ENCODE assay signal across 8 cellular contexts in the genomic region with DNA sequence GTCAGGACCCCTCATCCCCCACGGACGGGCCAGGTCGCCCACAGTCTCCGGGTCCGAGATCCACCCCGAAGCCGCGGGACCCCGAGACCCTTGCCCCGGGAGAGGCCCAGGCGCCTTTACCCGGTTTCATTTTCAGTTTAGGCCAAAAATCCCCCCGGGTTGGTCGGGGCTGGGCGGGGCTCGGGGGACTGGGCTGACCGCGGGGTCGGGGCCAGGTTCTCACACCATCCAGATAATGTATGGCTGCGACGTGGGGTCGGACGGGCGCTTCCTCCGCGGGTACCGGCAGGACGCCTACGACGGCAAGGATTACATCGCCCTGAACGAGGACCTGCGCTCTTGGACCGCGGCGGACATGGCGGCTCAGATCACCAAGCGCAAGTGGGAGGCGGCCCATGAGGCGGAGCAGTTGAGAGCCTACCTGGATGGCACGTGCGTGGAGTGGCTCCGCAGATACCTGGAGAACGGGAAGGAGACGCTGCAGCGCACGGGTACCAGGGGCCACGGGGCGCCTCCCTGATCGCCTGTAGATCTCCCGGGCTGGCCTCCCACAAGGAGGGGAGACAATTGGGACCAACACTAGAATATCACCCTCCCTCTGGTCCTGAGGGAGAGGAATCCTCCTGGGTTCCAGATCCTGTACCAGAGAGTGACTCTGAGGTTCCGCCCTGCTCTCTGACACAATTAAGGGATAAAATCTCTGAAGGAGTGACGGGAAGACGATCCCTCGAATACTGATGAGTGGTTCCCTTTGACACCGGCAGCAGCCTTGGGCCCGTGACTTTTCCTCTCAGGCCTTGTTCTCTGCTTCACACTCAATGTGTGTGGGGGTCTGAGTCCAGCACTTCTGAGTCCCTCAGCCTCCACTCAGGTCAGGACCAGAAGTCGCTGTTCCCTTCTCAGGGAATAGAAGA.
DNase-seq lines count a peak whose midpoint lies in the region; ATAC-seq and TF ChIP-seq lines count a peak whose summit lies in the region.

No MANE protein-coding gene starts in this region.

- peak overlapping the region; percentile 100 for H3K27ac Mint-ChIP-seq in activated naive CD8-positive, alpha-beta T cell

- peaks cover 27% of the 10 kb centered on the region for H3K36me3 Mint-ChIP-seq in activated naive CD8-positive, alpha-beta T cell

- TF ChIP-seq CTCF in DND-41 (IDR thresholded peaks at IDR 0.05; ENCODE audit: borderline replicate concordance, extremely low read depth, low read length, poor library complexity, severe bottlenecking): no peak

- DNase-seq in DND-41 (no peak), cerebellar cortex (ENCODE audit: low spot score) (no peak), NCI-H1436 treated with DMSO at 0.1 percent for 48 hours (lab: John Stamatoyannopoulos, UW) (no peak), ecto neural progenitor cell (ENCODE audit: low spot score) (no peak)
- DNase-seq in stimulated activated CD8-positive, alpha-beta memory T cell treated with anti-CD3 and anti-CD28 coated beads, Interleukin-4, amount 100 ng/mL, for 48 hours: peak; percentile 54

- peaks cover 17% of the 10 kb centered on the region for H3K36me3 ChIP-seq in DND-41 (ENCODE audit: insufficient read depth, low read length)

- ATAC-seq in DND-41 (ENCODE audit: insufficient read depth, low read depth) (no peak), HG03432 (IDR thresholded peaks at IDR 0.05; ENCODE audit: unreplicated experiment) (peak; percentile 32)

- peaks cover 4% of the 10 kb centered on the region for H4K20me1 ChIP-seq in DND-41 (ENCODE audit: insufficient read depth, low read length)

- peaks cover 64% of the 10 kb centered on the region for H3K4me1 Mint-ChIP-seq in activated naive CD8-positive, alpha-beta T cell (ENCODE audit: low read depth)

- peak overlapping the region; percentile 81 for H3K9ac ChIP-seq in DND-41 (ENCODE audit: low read depth, low read length)

- peaks cover 16% of the 10 kb centered on the region for H3K4me1 ChIP-seq in DND-41 (ENCODE audit: insufficient read depth, low read length)

- H2AFZ ChIP-seq in DND-41 (ENCODE audit: low read depth, low read length): peak overlapping the region; percentile 72

- H3K79me2 ChIP-seq in DND-41 (ENCODE audit: insufficient read depth, low read length): peaks cover 17% of the 10 kb centered on the region

- H3K4me2 ChIP-seq in DND-41 (ENCODE audit: insufficient read depth, low read length): peak overlapping the region; percentile 71

- H3K27me3 Mint-ChIP-seq in activated naive CD8-positive, alpha-beta T cell: no peaks in the 10 kb centered on the region

- no peaks in the 10 kb centered on the region for H3K9me3 Mint-ChIP-seq in activated naive CD8-positive, alpha-beta T cell (ENCODE audit: low read depth)

- no peaks in the 10 kb centered on the region for H3K27me3 ChIP-seq in DND-41 (ENCODE audit: insufficient read depth, low read length, poor library complexity)

- no peaks in the 10 kb centered on the region for H3K9me3 ChIP-seq in DND-41 (ENCODE audit: insufficient read depth, low read length, severe bottlenecking)
- H3K9me3 ChIP-seq in iPS-18c (ENCODE audit: control insufficient read depth, insufficient read depth, low read length): no peaks in the 10 kb centered on the region

- H3K4me3 ChIP-seq in DND-41 (ENCODE audit: low read depth in 1 of 2, low read length in 2 of 2) (peak overlapping the region; percentile 61 to 83; a peak in 3 of 4 replicates), iPS-18c (ENCODE audit: insufficient read depth, low read depth, low read length) (peak overlapping the region; percentile 56)

- H3K4me3 Mint-ChIP-seq in activated naive CD8-positive, alpha-beta T cell: peak overlapping the region; percentile 96

- peak overlapping the region; percentile 79 for H3K27ac ChIP-seq in DND-41 (ENCODE audit: low read length)
